21 cellular contexts compared by ENCODE assay signal in the genomic region with DNA sequence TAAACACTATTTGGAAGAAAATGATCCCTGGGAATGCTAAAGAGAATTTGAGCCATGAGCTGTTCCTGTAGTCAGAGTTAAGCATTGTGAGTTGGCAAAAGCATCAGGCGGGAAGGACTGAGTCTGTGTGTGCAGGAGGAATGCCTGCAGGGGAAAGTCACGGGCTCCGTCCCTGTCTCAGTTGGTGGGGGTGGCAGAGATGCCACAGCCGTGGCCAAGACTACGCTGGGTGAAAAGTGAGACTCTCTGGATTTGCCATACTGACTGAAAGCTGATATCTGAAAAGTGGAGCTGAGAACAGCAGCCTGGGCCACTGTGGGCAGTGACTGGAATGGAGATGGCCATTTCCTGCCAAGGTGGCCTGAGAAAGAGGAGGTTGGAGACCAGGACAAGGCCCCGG. TPM values are rescaled to one million over a fixed set of nuclear protein-coding genes. Genes with fewer than 3 reads are reported as not detected.
"Had no signal": no experiment of that assay in that cellular context is flagged by ENCODE, and none has a peak within 500 bp of the region (broad histone marks: within the 10 kb centered on the region; RNA-seq: fewer than 3 reads in every experiment).

No MANE protein-coding gene starts in this region.

- H3K4me3 ChIP-seq: hepatocyte, spleen, transverse colon, uterus had no signal

- H3K36me3 Mint-ChIP-seq: activated naive CD4-positive, alpha-beta T cell treated with anti-CD3 and anti-CD28 coated beads, Interleukin-2, amount 50 U/mL, for 72 hours; brain had no signal

- H3K4me1 ChIP-seq: uterus had no signal

- H3K36me3 ChIP-seq: transverse colon, uterus had no signal

- H3K27me3 ChIP-seq: hepatocyte, spleen, transverse colon, uterus had no signal

- H3K79me2 ChIP-seq: hepatocyte had no signal

- H3K9me3 Mint-ChIP-seq: activated CD4-positive, alpha-beta memory T cell treated with anti-CD3 and anti-CD28 coated beads, Interleukin-2, amount 10 ng/mL, durations not matched to agents 7 days and 5 days; activated naive CD4-positive, alpha-beta T cell treated with anti-CD3 and anti-CD28 coated beads, Interleukin-2, amount 50 U/mL, for 72 hours; activated T-cell treated with anti-CD3 and anti-CD28 coated beads, Interleukin-2, amount 50 U/mL, for 24 hours; activated T-helper 17 cell treated with anti-CD3 and anti-CD28 coated beads, Interleukin-2, amount 50 U/mL, for 72 hours; brain; stimulated activated naive CD8-positive, alpha-beta T cell treated with anti-CD3 and anti-CD28 coated beads, Interleukin-15, Interleukin-2, amounts not matched to agents 100 ng/mL and 50 ng/mL, for 24 hours had no signal

- H2AFZ ChIP-seq: hepatocyte had no signal

- ATAC-seq: activated naive CD4-positive, alpha-beta T cell treated with anti-CD3 and anti-CD28 coated beads, Interleukin-2, amount 50 U/mL, for 72 hours; activated T-helper 17 cell treated with anti-CD3 and anti-CD28 coated beads, Interleukin-2, amount 50 U/mL, for 72 hours had no signal

- H3K4me3 Mint-ChIP-seq: activated CD4-positive, alpha-beta memory T cell treated with anti-CD3 and anti-CD28 coated beads, Interleukin-2, amount 10 ng/mL, durations not matched to agents 7 days and 5 days; activated T-cell treated with anti-CD3 and anti-CD28 coated beads, Interleukin-2, amount 50 U/mL, for 24 hours; activated T-helper 17 cell treated with anti-CD3 and anti-CD28 coated beads, Interleukin-2, amount 50 U/mL, for 72 hours; brain; stimulated activated naive CD8-positive, alpha-beta T cell treated with anti-CD3 and anti-CD28 coated beads, Interleukin-15, Interleukin-2, amounts not matched to agents 100 ng/mL and 50 ng/mL, for 24 hours had no signal

- H3K27ac Mint-ChIP-seq: activated CD4-positive, alpha-beta memory T cell treated with anti-CD3 and anti-CD28 coated beads, Interleukin-2, amount 10 ng/mL, durations not matched to agents 7 days and 5 days; activated naive CD4-positive, alpha-beta T cell treated with anti-CD3 and anti-CD28 coated beads, Interleukin-2, amount 50 U/mL, for 72 hours; activated T-cell treated with anti-CD3 and anti-CD28 coated beads, Interleukin-2, amount 50 U/mL, for 24 hours; activated T-helper 17 cell treated with anti-CD3 and anti-CD28 coated beads, Interleukin-2, amount 50 U/mL, for 72 hours; brain; stimulated activated naive CD8-positive, alpha-beta T cell treated with anti-CD3 and anti-CD28 coated beads, Interleukin-15, Interleukin-2, amounts not matched to agents 100 ng/mL and 50 ng/mL, for 24 hours had no signal

- H3K4me2 ChIP-seq: hepatocyte had no signal

- DNase-seq: activated CD4-positive, alpha-beta memory T cell treated with anti-CD3 and anti-CD28 coated beads, Interleukin-2, amount 10 ng/mL, durations not matched to agents 7 days and 5 days; activated CD4-positive, alpha-beta T cell treated with anti-CD3 and anti-CD28 coated beads for 48 hours; activated T-cell treated with anti-CD3 and anti-CD28 coated beads, Interleukin-2, amount 50 U/mL, for 24 hours; aorta; caudate nucleus; effector memory CD4-positive, alpha-beta T cell; foreskin melanocyte; glutamatergic neuron; occipital lobe; posterior cingulate gyrus; spleen; stimulated activated CD4-positive, alpha-beta T cell treated with anti-CD3 and anti-CD28 coated beads, Interleukin-4, amount 100 ng/mL, for 1 hour; transverse colon; uterus had no signal

- H3K4me1 Mint-ChIP-seq: activated CD4-positive, alpha-beta memory T cell treated with anti-CD3 and anti-CD28 coated beads, Interleukin-2, amount 10 ng/mL, durations not matched to agents 7 days and 5 days; activated T-helper 17 cell treated with anti-CD3 and anti-CD28 coated beads, Interleukin-2, amount 50 U/mL, for 72 hours had no signal

- H3K27ac ChIP-seq: hepatocyte, transverse colon, uterus had no signal

- H3K27me3 Mint-ChIP-seq: stimulated activated naive CD8-positive, alpha-beta T cell treated with anti-CD3 and anti-CD28 coated beads, Interleukin-15, Interleukin-2, amounts not matched to agents 100 ng/mL and 50 ng/mL, for 24 hours had no signal

- H3K9me3 ChIP-seq: spleen, transverse colon, uterus had no signal

RNA-seq across cellular contexts. Expression of a gene that starts 37.1 kb away (rescaled TPM):
- total RNA-seq: activated CD4-positive, alpha-beta memory T cell treated with anti-CD3 and anti-CD28 coated beads, Interleukin-2, amount 10 ng/mL, durations not matched to agents 7 days and 5 days; myocyte had no signal
- polyA plus RNA-seq: neural cell had no signal
